In the genomic region with DNA sequence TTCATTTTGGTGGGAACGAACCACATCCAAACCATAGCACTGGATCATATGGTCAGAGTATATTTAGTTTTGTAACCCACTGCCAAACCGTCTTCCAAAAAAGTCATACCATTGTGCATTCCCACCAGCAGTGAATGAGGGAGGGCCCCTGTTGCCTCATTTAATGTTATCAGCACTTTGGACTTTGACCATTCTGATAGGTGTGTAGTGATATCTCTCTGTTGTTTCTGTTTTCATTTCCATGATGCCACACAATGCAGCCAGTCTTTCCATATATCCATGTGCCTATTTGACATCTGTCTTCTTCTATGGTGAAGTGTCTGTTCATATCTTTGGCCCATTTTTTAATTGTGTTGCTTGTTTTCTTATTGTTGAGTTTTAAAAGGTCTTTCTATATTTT, we compare ENCODE assay signal across 22 cellular contexts.
"Had no signal": no experiment of that assay in that cellular context is flagged by ENCODE, and none has a peak within 500 bp of the region (broad histone marks: within the 10 kb centered on the region; RNA-seq: fewer than 3 reads in every experiment).

No MANE protein-coding gene starts in this region.

- H3K27me3 ChIP-seq: SJSA1 had no signal

- H3K4me1 ChIP-seq: SJSA1 had no signal

- H3K4me3 ChIP-seq: SJSA1, SK-N-MC had no signal

- FAIRE-seq: RCC 7860 had no signal

- DNase-seq: KBM-7, MV-4-11, NCI-H1048, NCI-H1105, NCI-H1417, NCI-H1436 treated with DMSO at 0.1 percent for 48 hours, NCI-H1694 treated with DMSO at 0.1 percent for 48 hours, NCI-H1930, NCI-H2081, NCI-H2107, NCI-H226, NCI-H446, NCI-H510A, NCI-H524 treated with DMSO at 0.1 percent for 48 hours, NCI-H69, NCI-H774, Right ventricle myocardium superior, RPMI8226, SIG-M5 had no signal

- H3K36me3 ChIP-seq: SJSA1 had no signal

- H3K27ac ChIP-seq: SJSA1, SK-N-MC had no signal
